ENCODE assay signal across 14 cellular contexts in genomic region chr6:137640086-137640485, GRCh38.
"Had no signal": no experiment of that assay in that cellular context is flagged by ENCODE, and none has a peak within 500 bp of the region (broad histone marks: within the 10 kb centered on the region; RNA-seq: fewer than 3 reads in every experiment).

No MANE protein-coding gene starts in this region.

- ATAC-seq: gastroesophageal sphincter, mucosa of descending colon, natural killer cell, right cardiac atrium had no signal

- H3K27ac ChIP-seq: epithelial cell of prostate, esophagus muscularis mucosa, gastroesophageal sphincter, tibial artery, upper lobe of left lung, uterus had no signal

- H3K27me3 ChIP-seq: esophagus muscularis mucosa, gastroesophageal sphincter, tibial artery, upper lobe of left lung, uterus had no signal

- H3K4me1 ChIP-seq: uterus had no signal

- DNase-seq: effector memory CD8-positive, alpha-beta T cell; kidney glomerular epithelial cell; mucosa of descending colon; natural killer cell; right cardiac atrium; stimulated activated CD4-positive, alpha-beta T cell treated with anti-CD3 and anti-CD28 coated beads, Interleukin-2, amount 100 ng/mL, for 48 hours; stimulated activated CD8-positive, alpha-beta memory T cell treated with anti-CD3 and anti-CD28 coated beads, Interleukin-4, amount 100 ng/mL, for 48 hours; stimulated activated naive CD8-positive, alpha-beta T cell treated with anti-CD3 and anti-CD28 coated beads, Interleukin-15, Interleukin-2, amounts not matched to agents 100 U/mL and 50 U/mL, for 24 hours; tibial artery; upper lobe of left lung; uterus had no signal
